15 cellular contexts compared by ENCODE assay signal in the genomic region with DNA sequence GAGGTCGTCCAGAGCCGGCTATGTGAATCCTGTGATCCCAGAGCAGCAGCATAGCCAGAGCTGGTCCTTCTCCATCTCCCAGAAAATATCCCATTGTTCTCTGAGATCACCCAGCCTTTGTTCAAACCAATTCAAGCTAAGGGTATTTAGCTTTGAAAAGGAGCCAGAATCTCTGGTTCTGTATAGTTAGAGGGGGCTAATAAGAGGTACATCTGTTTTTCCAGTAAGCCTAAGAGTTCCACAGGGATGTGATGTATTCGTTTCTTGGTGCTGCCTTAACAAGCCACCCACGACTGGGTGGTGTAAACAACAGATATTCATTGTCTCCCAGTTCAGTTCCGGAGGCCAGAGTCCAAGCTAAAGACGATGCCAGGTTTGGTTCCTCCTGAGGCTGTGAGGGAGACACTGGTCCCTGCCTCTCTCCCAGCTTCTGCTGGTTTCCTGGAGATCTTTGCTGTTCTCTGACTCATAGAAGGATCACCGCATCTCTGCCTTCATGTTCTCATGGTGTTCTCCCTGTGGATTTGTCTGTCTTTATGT.
DNase-seq lines count a peak whose midpoint lies in the region; ATAC-seq and TF ChIP-seq lines count a peak whose summit lies in the region.
"Had no signal": no experiment of that assay in that cellular context is flagged by ENCODE, and none has a peak within 500 bp of the region (broad histone marks: within the 10 kb centered on the region; RNA-seq: fewer than 3 reads in every experiment).

No MANE protein-coding gene starts in this region.

- POLR2A ChIA-PET in SK-N-SH (lab: Yijun Ruan, JAX): no interaction called here

- no peaks in the 10 kb centered on the region; the same call in 1 of the 2 replicates for H3K27me3 ChIP-seq in SK-N-SH (ENCODE audit: insufficient read depth)

- TF ChIP-seq RAD21 in SK-N-SH (IDR thresholded peaks at IDR 0.05; ENCODE audit: low read length): no peak

- H3K79me2 ChIP-seq in SK-N-SH (ENCODE audit: insufficient read depth): no peaks in the 10 kb centered on the region

- no peak overlapping the region for H3K4me2 ChIP-seq in SK-N-SH

- CTCF ChIA-PET in SK-N-SH (lab: Yijun Ruan, JAX): no interaction called here

- H3K9ac ChIP-seq in SK-N-SH: no peak overlapping the region
- H3K9ac ChIP-seq: GM23248 had no signal

- WGBS in SK-N-SH (ENCODE audit: low lambda C conversion rate): 2% methylated on average over 7 of the region's 7 CpGs

- H3K36me3 ChIP-seq in SK-N-SH (replicated peaks in 1 of 2; ENCODE audit: control insufficient read depth in 1 of 2, insufficient read depth in 2 of 2, low read length in 1 of 2): no peaks in the 10 kb centered on the region

- H3K4me3 ChIP-seq in SK-N-SH (ENCODE audit: low read depth in 2 of 2, low read length in 1 of 2): no peak overlapping the region
- H3K4me3 ChIP-seq: GM23248 had no signal

- H2AFZ ChIP-seq in SK-N-SH (ENCODE audit: low read depth): no peak overlapping the region
- H2AFZ ChIP-seq: GM23248 had no signal

- DNase-seq in Ammon's horn (ENCODE audit: low spot score) (peak; percentile 18), globus pallidus (ENCODE audit: low spot score) (peak; percentile 67), midbrain (lab: John Stamatoyannopoulos, UW) (peak; percentile 9), retina (peak; percentile 34), SK-N-SH (no peak), HPDE6-E6E7 (ENCODE audit: extremely low spot score) (no peak)
- DNase-seq: ACHN; Calu3; CD4-positive, alpha-beta T cell; DMS 273 treated with DMSO at 0.1 percent for 48 hours; GM23248 had no signal

- no peaks in the 10 kb centered on the region for H3F3A ChIP-seq in SK-N-SH (replicated peaks; ENCODE audit: insufficient read depth)

- no peaks in the 10 kb centered on the region for H3K9me3 ChIP-seq in SK-N-SH

- H3K9me2 ChIP-seq in SK-N-SH: no peaks in the 10 kb centered on the region

- ATAC-seq in HG02870 (IDR thresholded peaks at IDR 0.05; ENCODE audit: unreplicated experiment) (no peak), GM21526 (IDR thresholded peaks at IDR 0.05; ENCODE audit: low FRiP score, unreplicated experiment) (no peak)
- ATAC-seq: HCT116 had no signal

- no peak for TF ChIP-seq EP300 in SK-N-SH (IDR thresholded peaks at IDR 0.05; ENCODE audit: borderline replicate concordance in 1 of 2, low read depth in 1 of 2, low read length in 1 of 2)

- TF ChIP-seq CTCF in SK-N-SH (IDR thresholded peaks at IDR 0.05): no peak

- no peak overlapping the region for H3K27ac ChIP-seq in SK-N-SH (ENCODE audit: low read depth in 2 of 2, low read length in 1 of 2)
- H3K27ac ChIP-seq: GM23248, HL-60 had no signal

- H4K20me1 ChIP-seq in SK-N-SH (ENCODE audit: insufficient read depth): no peaks in the 10 kb centered on the region

- no peaks in the 10 kb centered on the region for H3K4me1 ChIP-seq in SK-N-SH (ENCODE audit: control insufficient read depth in 1 of 2, insufficient read depth in 2 of 2, low read depth in 1 of 2, low read length in 1 of 2)

TF ChIP-seq in SK-N-SH, 30 proteins besides CTCF, POLR2A, EP300 and RAD21:
- no peak for TF ChIP-seq GATA2 (CRISPR knock-in tag; IDR thresholded peaks at IDR 0.05)
- TF ChIP-seq, protein P1, sequence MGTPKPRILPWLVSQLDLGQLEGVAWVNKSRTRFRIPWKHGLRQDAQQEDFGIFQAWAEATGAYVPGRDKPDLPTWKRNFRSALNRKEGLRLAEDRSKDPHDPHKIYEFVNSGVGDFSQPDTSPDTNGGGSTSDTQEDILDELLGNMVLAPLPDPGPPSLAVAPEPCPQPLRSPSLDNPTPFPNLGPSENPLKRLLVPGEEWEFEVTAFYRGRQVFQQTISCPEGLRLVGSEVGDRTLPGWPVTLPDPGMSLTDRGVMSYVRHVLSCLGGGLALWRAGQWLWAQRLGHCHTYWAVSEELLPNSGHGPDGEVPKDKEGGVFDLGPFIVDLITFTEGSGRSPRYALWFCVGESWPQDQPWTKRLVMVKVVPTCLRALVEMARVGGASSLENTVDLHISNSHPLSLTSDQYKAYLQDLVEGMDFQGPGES (IDR thresholded peaks at IDR 0.05; ENCODE audit: low read depth, low read length): no peak
- TF ChIP-seq FOSL2 (IDR thresholded peaks at IDR 0.05; ENCODE audit: borderline replicate concordance, low read depth): no peak
- TF ChIP-seq NFIC (IDR thresholded peaks at IDR 0.05; ENCODE audit: borderline replicate concordance): no peak
- no peak for TF ChIP-seq RXRA (IDR thresholded peaks at IDR 0.05; ENCODE audit: borderline replicate concordance, low read depth)
- TF ChIP-seq, protein P2, sequence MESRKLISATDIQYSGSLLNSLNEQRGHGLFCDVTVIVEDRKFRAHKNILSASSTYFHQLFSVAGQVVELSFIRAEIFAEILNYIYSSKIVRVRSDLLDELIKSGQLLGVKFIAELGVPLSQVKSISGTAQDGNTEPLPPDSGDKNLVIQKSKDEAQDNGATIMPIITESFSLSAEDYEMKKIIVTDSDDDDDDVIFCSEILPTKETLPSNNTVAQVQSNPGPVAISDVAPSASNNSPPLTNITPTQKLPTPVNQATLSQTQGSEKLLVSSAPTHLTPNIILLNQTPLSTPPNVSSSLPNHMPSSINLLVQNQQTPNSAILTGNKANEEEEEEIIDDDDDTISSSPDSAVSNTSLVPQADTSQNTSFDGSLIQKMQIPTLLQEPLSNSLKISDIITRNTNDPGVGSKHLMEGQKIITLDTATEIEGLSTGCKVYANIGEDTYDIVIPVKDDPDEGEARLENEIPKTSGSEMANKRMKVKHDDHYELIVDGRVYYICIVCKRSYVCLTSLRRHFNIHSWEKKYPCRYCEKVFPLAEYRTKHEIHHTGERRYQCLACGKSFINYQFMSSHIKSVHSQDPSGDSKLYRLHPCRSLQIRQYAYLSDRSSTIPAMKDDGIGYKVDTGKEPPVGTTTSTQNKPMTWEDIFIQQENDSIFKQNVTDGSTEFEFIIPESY (IDR thresholded peaks at IDR 0.05; ENCODE audit: borderline replicate concordance, low read depth): no peak
- no peak for TF ChIP-seq CHD2 (IDR thresholded peaks at IDR 0.05; ENCODE audit: low read length, partially characterized antibody)

Comparison
In these comparisons a context has a peak if more than half of its experiments do, and no peak if none do; other contexts are left out.
1. DNase-seq: peak in Ammon's horn (single experiment), globus pallidus (single experiment), midbrain (single experiment) and retina (single experiment); none in SK-N-SH (single experiment) and HPDE6-E6E7 (single experiment).